8 cellular contexts compared by ENCODE assay signal in the genomic region with DNA sequence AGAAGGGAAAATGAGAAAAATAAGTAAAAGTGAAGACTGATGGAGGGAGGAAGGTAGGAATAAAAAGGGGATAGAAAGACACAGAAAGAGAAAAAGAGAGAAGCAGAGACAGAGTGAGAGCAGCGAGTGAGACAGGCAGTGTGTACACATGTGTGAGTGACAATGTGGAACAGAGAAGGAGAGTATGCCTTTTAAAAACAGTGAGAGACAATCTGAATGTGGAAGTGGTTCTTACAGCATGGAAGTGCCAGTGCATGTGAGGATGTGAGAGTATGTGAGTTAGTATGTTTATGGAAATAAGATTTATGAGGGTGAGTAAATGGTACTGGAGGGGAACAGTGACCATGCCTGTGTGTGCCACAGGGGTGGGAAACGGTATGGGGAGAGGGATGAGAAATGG. TPM values are rescaled to one million over a fixed set of nuclear protein-coding genes. Genes with fewer than 3 reads are reported as not detected.
DNase-seq lines count a peak whose midpoint lies in the region; ATAC-seq and TF ChIP-seq lines count a peak whose summit lies in the region.

No MANE protein-coding gene starts in this region.

- H3K4me3 ChIP-seq in CD4-positive, alpha-beta memory T cell (ENCODE audit: low read length in 2 of 2), result no peak overlapping the region

- intact Hi-C loops in CD4-positive, alpha-beta memory T cell (cut with micrococcal nuclease), result no loop called here
- intact Hi-C loops in dendritic cell treated with granulocyte-macrophage colony-stimulating factor and Interleukin-4, amounts not matched to agents 40 ng/mL and 50 ng/mL, for 4 days (cut with micrococcal nuclease), result no loop called here

- no peaks in the 10 kb centered on the region for H3K36me3 ChIP-seq in CD4-positive, alpha-beta memory T cell (ENCODE audit: insufficient read depth, low read length)

- POLR2A ChIA-PET in CD4-positive, alpha-beta memory T cell (lab: Charles Lee; ENCODE audit: partially characterized antibody), result no interaction called here

- H3K36me3 Mint-ChIP-seq in CD4-positive, alpha-beta memory T cell, result no peaks in the 10 kb centered on the region
- no peaks in the 10 kb centered on the region for H3K36me3 Mint-ChIP-seq in dendritic cell treated with granulocyte-macrophage colony-stimulating factor and Interleukin-4, amounts not matched to agents 40 ng/mL and 50 ng/mL, for 4 days (ENCODE audit: low read depth)
- H3K36me3 Mint-ChIP-seq in osteocyte (ENCODE audit: unreplicated experiment), result no peaks in the 10 kb centered on the region

- peaks cover 3% of the 10 kb centered on the region for H3K27me3 ChIP-seq in CD4-positive, alpha-beta memory T cell (ENCODE audit: insufficient read depth, low read length)

- no peak for DNase-seq in CD4-positive, alpha-beta memory T cell
- DNase-seq in MV-4-11 (lab: John Stamatoyannopoulos, UW) (peak; percentile 91), osteocyte (ENCODE audit: extremely low spot score, unreplicated experiment) (no peak), NCI-H524 (lab: John Stamatoyannopoulos, UW) (no peak), occipital lobe (lab: John Stamatoyannopoulos, UW) (no peak)

- CTCF ChIA-PET in CD4-positive, alpha-beta memory T cell (lab: Charles Lee; ENCODE audit: partially characterized antibody), result no interaction called here

- ATAC-seq in GM18511 (IDR thresholded peaks at IDR 0.05; ENCODE audit: unreplicated experiment), result no peak
- no peak for ATAC-seq in HG03045 (IDR thresholded peaks at IDR 0.05; ENCODE audit: unreplicated experiment)

- peak overlapping the region in 7 of 8 donors; percentile 2 to 88 (median 65) for H3K4me3 Mint-ChIP-seq in CD4-positive, alpha-beta memory T cell
- H3K4me3 Mint-ChIP-seq in dendritic cell treated with granulocyte-macrophage colony-stimulating factor and Interleukin-4, amounts not matched to agents 40 ng/mL and 50 ng/mL, for 4 days, result no peak overlapping the region
- H3K4me3 Mint-ChIP-seq in osteocyte (ENCODE audit: unreplicated experiment), result no peak overlapping the region

- H3K9me3 ChIP-seq in CD4-positive, alpha-beta memory T cell (ENCODE audit: control insufficient read depth in 1 of 2, low read length in 2 of 2), result no peaks in the 10 kb centered on the region

- no peak for TF ChIP-seq CTCF in osteocyte (IDR thresholded peaks at IDR 0.05)

- H3K4me1 ChIP-seq in CD4-positive, alpha-beta memory T cell (ENCODE audit: insufficient read depth, low read length), result peaks cover 7% of the 10 kb centered on the region

- H3K27me3 Mint-ChIP-seq in CD4-positive, alpha-beta memory T cell, result peaks cover 0 to 9% of the 10 kb centered on the region in 2 donors
- peaks cover 1% of the 10 kb centered on the region for H3K27me3 Mint-ChIP-seq in dendritic cell treated with granulocyte-macrophage colony-stimulating factor and Interleukin-4, amounts not matched to agents 40 ng/mL and 50 ng/mL, for 4 days
- H3K27me3 Mint-ChIP-seq in osteocyte (ENCODE audit: unreplicated experiment), result no peaks in the 10 kb centered on the region

- H3K27ac ChIP-seq in CD4-positive, alpha-beta memory T cell (ENCODE audit: low read depth, low read length), result no peak overlapping the region

- peaks cover 0 to 7% (median 2%) of the 10 kb centered on the region in 8 donors for H3K9me3 Mint-ChIP-seq in CD4-positive, alpha-beta memory T cell
- no peaks in the 10 kb centered on the region for H3K9me3 Mint-ChIP-seq in dendritic cell treated with granulocyte-macrophage colony-stimulating factor and Interleukin-4, amounts not matched to agents 40 ng/mL and 50 ng/mL, for 4 days
- no peaks in the 10 kb centered on the region for H3K9me3 Mint-ChIP-seq in osteocyte (ENCODE audit: unreplicated experiment)

- H3K27ac Mint-ChIP-seq in CD4-positive, alpha-beta memory T cell, result peak overlapping the region in 3 of 7 donors; percentile 36 to 78 (median 47)
- peak overlapping the region; percentile 18 for H3K27ac Mint-ChIP-seq in dendritic cell treated with granulocyte-macrophage colony-stimulating factor and Interleukin-4, amounts not matched to agents 40 ng/mL and 50 ng/mL, for 4 days
- H3K27ac Mint-ChIP-seq in osteocyte (ENCODE audit: unreplicated experiment), result peak overlapping the region; percentile 36

- peaks cover 13 to 18% (median 16%) of the 10 kb centered on the region in 4 donors for H3K4me1 Mint-ChIP-seq in CD4-positive, alpha-beta memory T cell
- H3K4me1 Mint-ChIP-seq in dendritic cell treated with granulocyte-macrophage colony-stimulating factor and Interleukin-4, amounts not matched to agents 40 ng/mL and 50 ng/mL, for 4 days (ENCODE audit: low read depth), result peaks cover 18% of the 10 kb centered on the region
- peaks cover 17% of the 10 kb centered on the region for H3K4me1 Mint-ChIP-seq in osteocyte (ENCODE audit: unreplicated experiment)

RNA-seq across cellular contexts. Expression of gene NEGR1, which starts 1.2 kb away (rescaled TPM):
- total RNA-seq in CD4-positive, alpha-beta memory T cell, result not detected
- polyA plus RNA-seq in CD4-positive, alpha-beta memory T cell, result not detected
- total RNA-seq in osteocyte, result 5.0 and 7.6 TPM in 2 replicates
- 40.9 TPM for total RNA-seq in occipital lobe

Comparison
In these comparisons a context has a peak if more than half of its experiments do, and no peak if none do; other contexts are left out.
1. H3K4me3 Mint-ChIP-seq: peak in CD4-positive, alpha-beta memory T cell (7 of 8); none in dendritic cell treated with granulocyte-macrophage colony-stimulating factor and Interleukin-4, amounts not matched to agents 40 ng/mL and 50 ng/mL, for 4 days (single experiment) and osteocyte (single experiment).